ENCODE assay signal across 1 cellular context in the genomic region with DNA sequence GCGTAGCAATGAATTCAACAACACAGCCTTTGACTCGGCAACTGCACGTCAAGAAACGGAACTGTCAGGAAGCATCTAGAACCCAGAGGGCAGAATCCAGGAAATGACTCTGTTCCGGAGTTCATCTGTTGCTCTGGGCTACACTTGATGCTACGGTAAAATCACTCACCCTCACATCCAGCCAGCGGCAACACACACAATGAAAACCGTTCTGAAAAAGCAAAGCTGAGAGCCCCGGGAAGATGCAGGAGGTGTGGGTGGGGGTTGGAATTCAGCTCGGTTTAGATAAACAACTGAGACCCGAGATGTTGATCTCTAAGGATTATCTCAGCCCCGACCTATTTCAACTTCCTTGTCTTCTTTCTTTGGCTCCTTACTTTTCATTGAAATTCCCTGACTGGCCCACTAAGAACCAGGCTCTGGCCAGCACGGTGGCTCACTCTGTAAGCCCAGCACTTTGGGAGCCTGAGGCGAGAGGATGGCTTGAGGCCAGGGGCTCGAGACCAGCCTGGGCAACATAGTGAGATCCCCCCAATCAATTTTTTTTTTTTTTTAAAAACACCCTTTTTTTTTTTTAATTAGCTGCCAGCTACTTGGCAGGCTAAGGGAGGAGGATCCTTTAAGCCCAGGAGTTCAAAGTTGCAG.
TF ChIP-seq lines count a peak whose summit lies in the region.

No MANE protein-coding gene starts in this region.

TF ChIP-seq in GM23338, 12 proteins besides CTCF, POLR2A, EP300 and RAD21 (continued from another document):
- TF ChIP-seq, protein P1, sequence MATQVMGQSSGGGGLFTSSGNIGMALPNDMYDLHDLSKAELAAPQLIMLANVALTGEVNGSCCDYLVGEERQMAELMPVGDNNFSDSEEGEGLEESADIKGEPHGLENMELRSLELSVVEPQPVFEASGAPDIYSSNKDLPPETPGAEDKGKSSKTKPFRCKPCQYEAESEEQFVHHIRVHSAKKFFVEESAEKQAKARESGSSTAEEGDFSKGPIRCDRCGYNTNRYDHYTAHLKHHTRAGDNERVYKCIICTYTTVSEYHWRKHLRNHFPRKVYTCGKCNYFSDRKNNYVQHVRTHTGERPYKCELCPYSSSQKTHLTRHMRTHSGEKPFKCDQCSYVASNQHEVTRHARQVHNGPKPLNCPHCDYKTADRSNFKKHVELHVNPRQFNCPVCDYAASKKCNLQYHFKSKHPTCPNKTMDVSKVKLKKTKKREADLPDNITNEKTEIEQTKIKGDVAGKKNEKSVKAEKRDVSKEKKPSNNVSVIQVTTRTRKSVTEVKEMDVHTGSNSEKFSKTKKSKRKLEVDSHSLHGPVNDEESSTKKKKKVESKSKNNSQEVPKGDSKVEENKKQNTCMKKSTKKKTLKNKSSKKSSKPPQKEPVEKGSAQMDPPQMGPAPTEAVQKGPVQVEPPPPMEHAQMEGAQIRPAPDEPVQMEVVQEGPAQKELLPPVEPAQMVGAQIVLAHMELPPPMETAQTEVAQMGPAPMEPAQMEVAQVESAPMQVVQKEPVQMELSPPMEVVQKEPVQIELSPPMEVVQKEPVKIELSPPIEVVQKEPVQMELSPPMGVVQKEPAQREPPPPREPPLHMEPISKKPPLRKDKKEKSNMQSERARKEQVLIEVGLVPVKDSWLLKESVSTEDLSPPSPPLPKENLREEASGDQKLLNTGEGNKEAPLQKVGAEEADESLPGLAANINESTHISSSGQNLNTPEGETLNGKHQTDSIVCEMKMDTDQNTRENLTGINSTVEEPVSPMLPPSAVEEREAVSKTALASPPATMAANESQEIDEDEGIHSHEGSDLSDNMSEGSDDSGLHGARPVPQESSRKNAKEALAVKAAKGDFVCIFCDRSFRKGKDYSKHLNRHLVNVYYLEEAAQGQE (IDR thresholded peaks at IDR 0.05; ENCODE audit: unreplicated experiment): no peak
- TF ChIP-seq NANOG (IDR thresholded peaks at IDR 0.05; ENCODE audit: borderline replicate concordance): no peak
- no peak for TF ChIP-seq ZNF331 (CRISPR knock-in tag; IDR thresholded peaks at IDR 0.05; ENCODE audit: low read depth)
- TF ChIP-seq ZNF462 (CRISPR knock-in tag; IDR thresholded peaks at IDR 0.05): no peak
- no peak for TF ChIP-seq EZH2 (IDR thresholded peaks at IDR 0.05; ENCODE audit: low read depth, unreplicated experiment)
- no peak for TF ChIP-seq STAT1 (IDR thresholded peaks at IDR 0.05; ENCODE audit: unreplicated experiment)
- TF ChIP-seq ZNF114 (CRISPR knock-in tag; IDR thresholded peaks at IDR 0.05): no peak
- TF ChIP-seq EZH2phosphoT487 (IDR thresholded peaks at IDR 0.05; ENCODE audit: unreplicated experiment): no peak
- no peak for TF ChIP-seq CREB1 (CRISPR knock-in tag; IDR thresholded peaks at IDR 0.05; ENCODE audit: low read depth)
